15 cellular contexts compared by ENCODE assay signal in the genomic region with DNA sequence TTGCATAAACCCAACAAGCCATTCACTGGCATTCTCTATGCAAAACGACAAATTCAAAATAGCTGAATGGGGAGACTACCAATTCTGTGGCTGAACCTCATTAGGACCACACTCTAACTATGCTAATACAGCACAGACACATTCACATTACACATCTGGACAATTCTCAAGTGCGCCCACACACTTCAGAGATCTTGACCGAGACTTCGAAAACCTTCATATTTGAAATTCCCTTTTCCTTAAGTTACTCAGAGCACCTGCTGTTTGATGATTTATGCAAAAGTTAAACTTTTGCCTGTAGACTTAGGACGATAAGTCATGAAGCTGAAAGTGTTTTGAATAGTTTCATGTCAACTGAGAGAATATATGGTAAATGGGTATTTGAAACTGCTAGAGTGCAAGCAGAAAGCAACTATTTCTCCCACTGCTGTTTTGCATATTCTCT.
DNase-seq lines count a peak whose midpoint lies in the region; ATAC-seq, FAIRE-seq and TF ChIP-seq lines count a peak whose summit lies in the region.
"Had no signal": no experiment of that assay in that cellular context is flagged by ENCODE, and none has a peak within 500 bp of the region (broad histone marks: within the 10 kb centered on the region; RNA-seq: fewer than 3 reads in every experiment).

No MANE protein-coding gene starts in this region.

- dilution Hi-C loops in mammary epithelial cell (cut with HindIII; ENCODE audit: low sequenced_read_pairs), result no loop called here

- BruUV-seq in mammary epithelial cell (replicated peaks; lab: Mats Ljungman, UMichigan), result no TSS peak

- H3K36me3 ChIP-seq in mammary epithelial cell (ENCODE audit: insufficient read depth, low read length) (no peaks in the 10 kb centered on the region), body of pancreas (replicated peaks in 1 of 2; ENCODE audit: insufficient read depth in 1 of 2, low read depth in 2 of 2) (no peaks in the 10 kb centered on the region)
- H3K36me3 ChIP-seq: lower lobe of right lung had no signal

- no peak for TF ChIP-seq CTCF in mammary epithelial cell (conservative IDR thresholded peaks at IDR 0.05 in 1 of 2, IDR thresholded peaks at IDR 0.05 in 1 of 2; ENCODE audit: extremely low read depth in 1 of 2, insufficient read depth in 1 of 2, low read depth in 1 of 2, low read length in 2 of 2)
- TF ChIP-seq CTCF in body of pancreas (IDR thresholded peaks at IDR 0.05), result no peak

- H3K4me1 ChIP-seq in mammary epithelial cell (ENCODE audit: insufficient read depth, low read length) (no peaks in the 10 kb centered on the region), body of pancreas (no peaks in the 10 kb centered on the region)
- H3K4me1 ChIP-seq: lower lobe of right lung had no signal

- H3K79me2 ChIP-seq in mammary epithelial cell (ENCODE audit: insufficient read depth, low read length), result no peaks in the 10 kb centered on the region

- WGBS in mammary epithelial cell (ENCODE audit: low coverage, missing lambda C conversion rate), result 94% methylated on average over 4 of the region's 5 CpGs
- WGBS in body of pancreas, 2 donors, result 36 to 43% methylated on average over 5 of the region's 5 CpGs

- H3K4me3 ChIP-seq in mammary epithelial cell (replicated peaks in 1 of 3; ENCODE audit: insufficient read depth in 1 of 3, low read depth in 2 of 3, low read length in 3 of 3) (no peak overlapping the region), body of pancreas (no peak overlapping the region)
- H3K4me3 ChIP-seq: GM23248, lower lobe of right lung had no signal

- in situ Hi-C loops in mammary epithelial cell (cut with MboI; ENCODE audit: low sequenced_read_pairs in 2 of 2), result no loop called here

- CTCF ChIA-PET in mammary epithelial cell (lab: Charles Lee; ENCODE audit: low non-redundant PET), result no interaction called here

- intact Hi-C loops in mammary epithelial cell (cut with micrococcal nuclease) (no loop called here), body of pancreas (cut with DNase I) (no loop called here)

- H3K9me3 ChIP-seq in mammary epithelial cell (replicated peaks; ENCODE audit: insufficient read depth, low read length) (no peaks in the 10 kb centered on the region), body of pancreas (no peaks in the 10 kb centered on the region)
- H3K9me3 ChIP-seq: lower lobe of right lung had no signal

- H3K9ac ChIP-seq in mammary epithelial cell (ENCODE audit: insufficient read depth, low read length), result no peak overlapping the region
- H3K9ac ChIP-seq: GM23248 had no signal

- no peak overlapping the region for H3K27ac ChIP-seq in mammary epithelial cell (ENCODE audit: insufficient read depth, low read depth, low read length)
- no peak overlapping the region for H3K27ac ChIP-seq in body of pancreas
- H3K27ac ChIP-seq: GM23248, lower lobe of right lung had no signal

- no peak overlapping the region for H3K4me2 ChIP-seq in mammary epithelial cell (ENCODE audit: insufficient read depth, low read depth, low read length)

- TF ChIP-seq POLR2A in GM12892 (IDR thresholded peaks at IDR 0.05; ENCODE audit: low read depth, low read length) (no peak), body of pancreas (IDR thresholded peaks at IDR 0.05) (no peak)

- no peak for DNase-seq in GM12892 (ENCODE audit: insufficient read length)
- DNase-seq in SKM-1 (lab: John Stamatoyannopoulos, UW; ENCODE audit: unreplicated experiment), result no peak
- no peak for DNase-seq in mammary epithelial cell
- no peak for DNase-seq in body of pancreas
- no peak for DNase-seq in NOMO-1 (lab: John Stamatoyannopoulos, UW; ENCODE audit: unreplicated experiment in 2 of 2)
- DNase-seq: activated CD4-positive, alpha-beta memory T cell treated with anti-CD3 and anti-CD28 coated beads, Interleukin-2, amount 10 ng/mL, durations not matched to agents 7 days and 5 days; DMS153; GM23248; head of caudate nucleus; Karpas-422; lower lobe of right lung; NCI-H446 treated with DMSO at 0.1 percent for 48 hours had no signal

- H3K27me3 ChIP-seq in mammary epithelial cell (ENCODE audit: insufficient read depth, low read length) (no peaks in the 10 kb centered on the region), body of pancreas (no peaks in the 10 kb centered on the region)

- H4K20me1 ChIP-seq in mammary epithelial cell (ENCODE audit: insufficient read depth, low read length), result no peaks in the 10 kb centered on the region

- peak; percentile 58 for FAIRE-seq in GM12892 (lab: Jason Lieb, UNC)

- no peak overlapping the region for H2AFZ ChIP-seq in mammary epithelial cell (ENCODE audit: low read depth, low read length)
- H2AFZ ChIP-seq: GM23248 had no signal

- ATAC-seq in GM19452 (IDR thresholded peaks at IDR 0.05; ENCODE audit: unreplicated experiment), result peak; percentile 80
- peak; percentile 92 for ATAC-seq in HG02852 (IDR thresholded peaks at IDR 0.05; ENCODE audit: unreplicated experiment)
- ATAC-seq in HG03521 (IDR thresholded peaks at IDR 0.05; ENCODE audit: unreplicated experiment), result peak; percentile 85
- no peak for ATAC-seq in body of pancreas
